In genomic region chr16:56679078-56679730, GRCh38 we compare ENCODE assay signal across 20 cellular contexts. TPM values are rescaled to one million over a fixed set of nuclear protein-coding genes. Genes with fewer than 3 reads are reported as not detected.
DNase-seq lines count a peak whose midpoint lies in the region; ATAC-seq and TF ChIP-seq lines count a peak whose summit lies in the region.
"Had no signal": no experiment of that assay in that cellular context is flagged by ENCODE, and none has a peak within 500 bp of the region (broad histone marks: within the 10 kb centered on the region; RNA-seq: fewer than 3 reads in every experiment).

No MANE protein-coding gene starts in this region.

- H3K4me3 Mint-ChIP-seq in MCF 10A (ENCODE audit: unreplicated experiment), result no peak overlapping the region
- H3K4me3 Mint-ChIP-seq in natural killer cell treated with Interleukin-12 subunit alpha and Interleukin-12 subunit beta and Interleukin-15 and Interleukin-18, amount 100 ng/mL, for 72 hours, result no peak overlapping the region
- H3K4me3 Mint-ChIP-seq in natural killer cell, result no peak overlapping the region
- H3K4me3 Mint-ChIP-seq: H9 had no signal

- H3K9me3 ChIP-seq in breast epithelium (no peaks in the 10 kb centered on the region), A673 (ENCODE audit: low read depth, low read length, poor library complexity, severe bottlenecking) (no peaks in the 10 kb centered on the region)
- H3K9me3 ChIP-seq: SJCRH30 had no signal

- DNase-seq in breast epithelium (ENCODE audit: low spot score in 2 of 2) (no peak), MCF 10A (ENCODE audit: unreplicated experiment) (no peak), natural killer cell (no peak), myocyte (ENCODE audit: low read depth) (peak; percentile 57), A673 (ENCODE audit: low spot score) (no peak)
- DNase-seq in natural killer cell treated with Interleukin-12 subunit alpha and Interleukin-12 subunit beta and Interleukin-15 and Interleukin-18, amount 100 ng/mL, for 72 hours (ENCODE audit: low spot score), result no peak
- DNase-seq: C1 segment of cervical spinal cord, H9, NCI-H1092, NCI-H1436 treated with DMSO at 0.1 percent for 48 hours, NCI-H1930, NCI-H69, SJCRH30 had no signal

- intact Hi-C loops in breast epithelium (cut with DNase I; ENCODE audit: low total_unique reads), result no loop called here
- intact Hi-C loops in MCF 10A (cut with micrococcal nuclease), result no loop called here
- intact Hi-C loops in natural killer cell (cut with micrococcal nuclease), result no loop called here
- intact Hi-C loops in A673 (cut with micrococcal nuclease; ENCODE audit: unreplicated experiment), result no loop called here

- H3K27ac Mint-ChIP-seq in MCF 10A (ENCODE audit: low read depth, unreplicated experiment), result no peak overlapping the region
- H3K27ac Mint-ChIP-seq in natural killer cell treated with Interleukin-12 subunit alpha and Interleukin-12 subunit beta and Interleukin-15 and Interleukin-18, amount 100 ng/mL, for 72 hours, result peak overlapping the region; percentile 49 to 57
- no peak overlapping the region for H3K27ac Mint-ChIP-seq in natural killer cell
- H3K27ac Mint-ChIP-seq: H9 had no signal

- H3K36me3 Mint-ChIP-seq in MCF 10A (ENCODE audit: insufficient read depth, unreplicated experiment) (peaks cover 14% of the 10 kb centered on the region), natural killer cell (no peaks in the 10 kb centered on the region)
- H3K36me3 Mint-ChIP-seq in natural killer cell treated with Interleukin-12 subunit alpha and Interleukin-12 subunit beta and Interleukin-15 and Interleukin-18, amount 100 ng/mL, for 72 hours, result no peaks in the 10 kb centered on the region

- peaks cover 0 to 10% of the 10 kb centered on the region in 2 donors for H3K4me1 ChIP-seq in breast epithelium
- H3K4me1 ChIP-seq in A673 (ENCODE audit: insufficient read depth, low read length, poor library complexity, severe bottlenecking), result no peaks in the 10 kb centered on the region

- TF ChIP-seq POLR2A in breast epithelium (IDR thresholded peaks at IDR 0.05), result no peak

- BruUV-seq in MCF 10A (replicated peaks; lab: Mats Ljungman, UMichigan) (no TSS peak), A673 (replicated peaks; lab: Mats Ljungman, UMichigan) (no TSS peak)

- TF ChIP-seq CTCF in breast epithelium (IDR thresholded peaks at IDR 0.05), result no peak
- TF ChIP-seq CTCF in MCF 10A (IDR thresholded peaks at IDR 0.05; ENCODE audit: unreplicated experiment), result no peak
- no peak for TF ChIP-seq CTCF in natural killer cell (IDR thresholded peaks at IDR 0.05)
- TF ChIP-seq CTCF in A673 (conservative IDR thresholded peaks at IDR 0.05; ENCODE audit: low read depth, low read length), result no peak

- H3K4me1 Mint-ChIP-seq in MCF 10A (ENCODE audit: insufficient read depth, unreplicated experiment), result peaks cover 21% of the 10 kb centered on the region
- peaks cover 33 to 51% of the 10 kb centered on the region in 2 donors for H3K4me1 Mint-ChIP-seq in natural killer cell treated with Interleukin-12 subunit alpha and Interleukin-12 subunit beta and Interleukin-15 and Interleukin-18, amount 100 ng/mL, for 72 hours (ENCODE audit: low read depth in 2 of 2)
- H3K4me1 Mint-ChIP-seq in natural killer cell, result peaks cover 14 to 29% of the 10 kb centered on the region in 2 donors

- no peaks in the 10 kb centered on the region for H3K9me3 Mint-ChIP-seq in MCF 10A (ENCODE audit: unreplicated experiment)
- H3K9me3 Mint-ChIP-seq in natural killer cell treated with Interleukin-12 subunit alpha and Interleukin-12 subunit beta and Interleukin-15 and Interleukin-18, amount 100 ng/mL, for 72 hours, result no peaks in the 10 kb centered on the region
- no peaks in the 10 kb centered on the region for H3K9me3 Mint-ChIP-seq in natural killer cell
- H3K9me3 Mint-ChIP-seq: H9 had no signal

- POLR2A ChIA-PET in MCF 10A (lab: Yijun Ruan, JAX) (interaction anchor here (0.6 to 14.3 kb wide), 8 partner anchors 21 to 161 kb away, joined by 3 to 793 read pairs (median 6); partner anchors contain the start of genes BBS2, MT1E and MT2A), A673 (lab: Charles Lee; ENCODE audit: low non-redundant PET) (no interaction called here)

- H3K27me3 Mint-ChIP-seq in MCF 10A (ENCODE audit: insufficient read depth, unreplicated experiment), result no peaks in the 10 kb centered on the region
- H3K27me3 Mint-ChIP-seq in natural killer cell treated with Interleukin-12 subunit alpha and Interleukin-12 subunit beta and Interleukin-15 and Interleukin-18, amount 100 ng/mL, for 72 hours, result peaks cover 10 to 13% of the 10 kb centered on the region in 2 donors
- H3K27me3 Mint-ChIP-seq in natural killer cell (ENCODE audit: low read depth in 2 of 2), result peaks cover 11 to 17% of the 10 kb centered on the region in 2 donors

- no peak for ATAC-seq in natural killer cell treated with Interleukin-12 subunit alpha and Interleukin-12 subunit beta and Interleukin-15 and Interleukin-18, amount 100 ng/mL, for 72 hours
- ATAC-seq in natural killer cell (no peak), esophagus mucosa (no peak), HG03097 (IDR thresholded peaks at IDR 0.05; ENCODE audit: low FRiP score, unreplicated experiment) (no peak)

- CTCF ChIA-PET in MCF 10A (lab: Yijun Ruan, JAX), result interaction anchor here (0.7 to 1.4 kb wide), 4 partner anchors 14 to 153 kb away, joined by 3 to 4 read pairs (median 3); no protein-coding TSS in a partner anchor
- CTCF ChIA-PET in A673 (lab: Charles Lee), result no interaction called here

- H3K4me3 ChIP-seq in breast epithelium (no peak overlapping the region), A673 (ENCODE audit: low read depth, low read length, poor library complexity, severe bottlenecking) (no peak overlapping the region)
- H3K4me3 ChIP-seq: GM23248, SJCRH30 had no signal

- H3K27ac ChIP-seq in breast epithelium (peak overlapping the region; percentile 43 to 68), A673 (ENCODE audit: low read depth, low read length, poor library complexity, severe bottlenecking) (no peak overlapping the region)
- H3K27ac ChIP-seq: 22Rv1, GM23248, SJCRH30 had no signal

- peaks cover 0 to 7% of the 10 kb centered on the region in 2 donors for H3K27me3 ChIP-seq in breast epithelium
- H3K27me3 ChIP-seq in A673 (replicated peaks; ENCODE audit: insufficient read depth, low read depth, low read length, poor library complexity), result no peaks in the 10 kb centered on the region

- H3K36me3 ChIP-seq in breast epithelium, result no peaks in the 10 kb centered on the region
- no peaks in the 10 kb centered on the region for H3K36me3 ChIP-seq in A673 (ENCODE audit: insufficient read depth, low read length, poor library complexity, severe bottlenecking)
- H3K36me3 ChIP-seq: SJCRH30 had no signal

RNA-seq across cellular contexts. Expression of gene MT1X, which starts 3.1 kb away (rescaled TPM):
- 1,000 to 10,000 TPM; 2,679 to 5,417 (median 3,885) TPM for total RNA-seq in breast epithelium
- total RNA-seq in MCF 10A (2022), result 79.3 and 108 TPM in 2 replicates
- 10 to 100 TPM; 60.6 to 66.3 TPM for total RNA-seq in natural killer cell treated with Interleukin-12 subunit alpha and Interleukin-12 subunit beta and Interleukin-15 and Interleukin-18, amount 100 ng/mL, for 72 hours
- total RNA-seq in natural killer cell, result 10 to 100 TPM; 17.6 to 23.1 (median 20.0) TPM
- total RNA-seq in myocyte, result 14.8 and 74.1 TPM in 2 replicates
- 44.3 TPM for polyA plus RNA-seq in myocyte (2012)
- total RNA-seq in esophagus mucosa, result 603 TPM
- 30.0 and 74.3 TPM in 2 replicates for total RNA-seq in A673 (2021)

RNA-seq across cellular contexts. Expression of gene MT1H, which starts 9.6 kb away (rescaled TPM):
- not detected for total RNA-seq in breast epithelium
- not detected in 2 replicates for total RNA-seq in MCF 10A (2022)
- total RNA-seq in natural killer cell treated with Interleukin-12 subunit alpha and Interleukin-12 subunit beta and Interleukin-15 and Interleukin-18, amount 100 ng/mL, for 72 hours, result not detected
- not detected for total RNA-seq in natural killer cell
- not detected in 2 replicates for total RNA-seq in myocyte
- polyA plus RNA-seq in myocyte (2012), result not detected
- 5.0 TPM for total RNA-seq in esophagus mucosa
- 2.4 TPM in 1 of 2 replicates, not detected in the other for total RNA-seq in A673 (2021)
- total RNA-seq: Daoy, GM23248, NCI-H460, SJCRH30 had no signal
- polyA plus RNA-seq: AG04450, GM23248 had no signal

RNA-seq across cellular contexts. Expression of gene MT1G, which starts 11.3 kb away (rescaled TPM):
- total RNA-seq in breast epithelium (100 to 1,000 TPM in 1 of 3 donors, 10 to 100 TPM in 2; 20.0 to 224 (median 48.3) TPM), MCF 10A (2022) (not detected in 2 replicates), natural killer cell (1 to 10 TPM in 1 of 3 donors, under 1 TPM in 1, not detected in 1; 0.80 to 1.5 TPM), myocyte (not detected in 2 replicates), esophagus mucosa (26.3 TPM), A673 (2021) (10.8 and 48.8 TPM in 2 replicates)
- total RNA-seq in natural killer cell treated with Interleukin-12 subunit alpha and Interleukin-12 subunit beta and Interleukin-15 and Interleukin-18, amount 100 ng/mL, for 72 hours, result 1 to 10 TPM; 3.3 to 7.5 TPM
- polyA plus RNA-seq in myocyte (2012), result not detected
- total RNA-seq: GM23248, NCI-H460, SJCRH30 had no signal
- polyA plus RNA-seq: AG04450 had no signal

RNA-seq across cellular contexts. Expression of gene MT1F, which starts 21.4 kb away (rescaled TPM):
- total RNA-seq in breast epithelium (10 to 100 TPM in 2 of 3 donors, 1 to 10 TPM in 1; 9.1 to 34.0 (median 12.1) TPM), MCF 10A (2022) (1.7 and 2.4 TPM in 2 replicates), natural killer cell (1 to 10 TPM; 3.8 to 8.0 (median 5.4) TPM), myocyte (not detected in 2 replicates), esophagus mucosa (3.7 TPM), A673 (2021) (7.7 and 26.9 TPM in 2 replicates)
- total RNA-seq in natural killer cell treated with Interleukin-12 subunit alpha and Interleukin-12 subunit beta and Interleukin-15 and Interleukin-18, amount 100 ng/mL, for 72 hours, result 10 to 100 TPM; 11.1 to 19.9 TPM
- polyA plus RNA-seq in myocyte (2012), result not detected
- total RNA-seq: SJCRH30 had no signal

RNA-seq across cellular contexts. Expression of gene MT1B, which starts 27.5 kb away (rescaled TPM):
- not detected for total RNA-seq in breast epithelium
- total RNA-seq in MCF 10A (2022), result not detected in 2 replicates
- total RNA-seq in natural killer cell treated with Interleukin-12 subunit alpha and Interleukin-12 subunit beta and Interleukin-15 and Interleukin-18, amount 100 ng/mL, for 72 hours, result not detected
- not detected for total RNA-seq in natural killer cell
- total RNA-seq in myocyte, result not detected in 2 replicates
- not detected for polyA plus RNA-seq in myocyte (2012)
- not detected for total RNA-seq in esophagus mucosa
- not detected in 2 replicates for total RNA-seq in A673 (2021)
- total RNA-seq: Daoy, GM23248, H9, NCI-H460, SJCRH30 had no signal
- polyA plus RNA-seq: AG04450, GM23248 had no signal

Comparison
In these comparisons a context has a peak if more than half of its experiments do, and no peak if none do; other contexts are left out.
1. H3K27ac Mint-ChIP-seq: peak in natural killer cell treated with Interleukin-12 subunit alpha and Interleukin-12 subunit beta and Interleukin-15 and Interleukin-18, amount 100 ng/mL, for 72 hours (2 of 2); none in MCF 10A (single experiment) and natural killer cell (0 of 2).